In the genomic region with DNA sequence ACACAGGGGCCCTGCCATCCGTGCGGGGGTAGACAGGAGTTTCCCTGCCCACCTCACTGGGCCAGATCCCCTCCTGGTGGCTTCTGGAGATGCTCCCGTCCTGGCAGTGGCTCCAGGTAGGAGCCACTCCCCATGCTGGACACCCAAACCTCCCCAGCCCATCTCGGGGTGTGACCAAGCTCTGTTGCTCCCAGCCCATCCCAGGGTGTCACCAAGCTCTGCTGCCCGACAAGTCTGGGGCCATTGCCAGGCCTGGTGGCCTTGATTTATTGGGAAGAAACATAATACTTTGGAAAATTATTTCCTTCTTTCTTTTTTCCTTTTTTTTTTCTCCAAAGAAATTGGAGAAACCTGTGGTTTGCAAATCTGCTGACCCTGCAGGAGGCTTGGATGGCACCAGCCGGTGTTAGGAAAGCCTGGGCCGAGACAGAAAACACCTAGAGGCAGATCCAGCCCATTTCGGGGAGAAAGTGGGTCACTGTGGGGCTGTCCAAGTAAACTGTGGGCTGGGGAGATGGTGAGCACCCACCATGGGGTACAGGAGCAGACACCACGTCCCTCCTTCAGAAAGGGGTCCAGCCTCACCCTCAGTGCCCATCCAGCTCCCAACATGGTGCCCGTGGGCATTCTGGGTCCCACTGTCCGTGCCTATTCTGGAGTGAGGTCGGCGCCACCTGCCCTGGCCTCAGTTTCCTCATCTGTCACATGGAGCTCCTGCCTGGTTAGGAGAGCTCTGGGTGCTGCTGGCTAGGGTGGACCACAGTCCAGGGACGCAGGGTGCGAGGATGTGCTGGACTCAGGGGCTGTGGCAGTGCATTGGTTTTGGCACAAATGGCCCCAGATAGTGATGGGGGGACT, we compare ENCODE assay signal across 18 cellular contexts. TPM values are rescaled to one million over a fixed set of nuclear protein-coding genes. Genes with fewer than 3 reads are reported as not detected.
"Had no signal": no experiment of that assay in that cellular context is flagged by ENCODE, and none has a peak within 500 bp of the region (broad histone marks: within the 10 kb centered on the region; RNA-seq: fewer than 3 reads in every experiment).

No MANE protein-coding gene starts in this region.

- H3K36me3 Mint-ChIP-seq: naive thymus-derived CD4-positive, alpha-beta T cell; type B pancreatic cell had no signal

- H3K27ac ChIP-seq: breast epithelium, neutrophil, parathyroid adenoma had no signal

- H3K27me3 Mint-ChIP-seq: activated CD4-positive, alpha-beta T cell treated with anti-CD3 and anti-CD28 coated beads, Interleukin-2, amount 10 ng/mL, durations not matched to agents 7 days and 5 days had no signal

- ATAC-seq: left cardiac atrium; naive thymus-derived CD4-positive, alpha-beta T cell had no signal

- H3K9me3 ChIP-seq: breast epithelium, neutrophil had no signal

- H3K4me1 ChIP-seq: breast epithelium, parathyroid adenoma had no signal

- H3K4me1 Mint-ChIP-seq: activated CD4-positive, alpha-beta T cell treated with anti-CD3 and anti-CD28 coated beads, Interleukin-2, amount 10 ng/mL, durations not matched to agents 7 days and 5 days; endodermal cell; naive thymus-derived CD4-positive, alpha-beta T cell had no signal

- H3K4me3 ChIP-seq: dorsolateral prefrontal cortex, skin epidermis had no signal

- H3K27ac Mint-ChIP-seq: activated CD4-positive, alpha-beta T cell treated with anti-CD3 and anti-CD28 coated beads, Interleukin-2, amount 10 ng/mL, durations not matched to agents 7 days and 5 days; naive thymus-derived CD4-positive, alpha-beta T cell; T-helper 2 cell treated with Interferon-gamma antibody and Interleukin-4, amounts not matched to agents 5 μg/mL and 100 μg/mL, for 36 hours; type B pancreatic cell had no signal

- H3K36me3 ChIP-seq: breast epithelium, neutrophil had no signal

- DNase-seq: activated CD4-positive, alpha-beta T cell treated with anti-CD3 and anti-CD28 coated beads, Interleukin-2, amount 10 ng/mL, durations not matched to agents 7 days and 5 days; activated CD8-positive, alpha-beta memory T cell treated with anti-CD3 and anti-CD28 coated beads, Interleukin-2, amount 50 U/mL, for 48 hours; anterior cingulate cortex; endodermal cell; left cardiac atrium; mammary epithelial cell; naive thymus-derived CD4-positive, alpha-beta T cell; stimulated activated CD4-positive, alpha-beta T cell treated with anti-CD3 and anti-CD28 coated beads, Interleukin-4, amount 100 ng/mL, for 4 hours; stimulated activated CD8-positive, alpha-beta memory T cell treated with anti-CD3 and anti-CD28 coated beads, Interleukin-4, amount 100 ng/mL, for 48 hours; stimulated activated naive CD4-positive, alpha-beta T cell treated with Interleukin-2 at 50 U/mL for 16 hours had no signal

- H3K4me3 Mint-ChIP-seq: activated CD4-positive, alpha-beta T cell treated with anti-CD3 and anti-CD28 coated beads, Interleukin-2, amount 10 ng/mL, durations not matched to agents 7 days and 5 days; endodermal cell; naive thymus-derived CD4-positive, alpha-beta T cell; T-helper 2 cell treated with Interferon-gamma antibody and Interleukin-4, amounts not matched to agents 5 μg/mL and 100 μg/mL, for 36 hours had no signal

- H3K9me3 Mint-ChIP-seq: activated CD4-positive, alpha-beta T cell treated with anti-CD3 and anti-CD28 coated beads, Interleukin-2, amount 10 ng/mL, durations not matched to agents 7 days and 5 days; endodermal cell; naive thymus-derived CD4-positive, alpha-beta T cell; T-helper 2 cell treated with Interferon-gamma antibody and Interleukin-4, amounts not matched to agents 5 μg/mL and 100 μg/mL, for 36 hours; type B pancreatic cell had no signal

RNA-seq across cellular contexts. Expression of gene ADRA2C, which starts 59.4 kb away (rescaled TPM):
- total RNA-seq: activated CD4-positive, alpha-beta T cell treated with anti-CD3 and anti-CD28 coated beads, Interleukin-2, amount 10 ng/mL, durations not matched to agents 7 days and 5 days; epithelial cell of proximal tubule; naive thymus-derived CD4-positive, alpha-beta T cell had no signal
